Comparison of ENCODE assay signal across 10 cellular contexts in genomic region chr5:151270599-151270998, GRCh38.
DNase-seq lines count a peak whose midpoint lies in the region; ATAC-seq and TF ChIP-seq lines count a peak whose summit lies in the region.
"Had no signal": no experiment of that assay in that cellular context is flagged by ENCODE, and none has a peak within 500 bp of the region (broad histone marks: within the 10 kb centered on the region; RNA-seq: fewer than 3 reads in every experiment).

No MANE protein-coding gene starts in this region.

- H2AFZ ChIP-seq in MM.1S (ENCODE audit: low read length), result no peak overlapping the region

- no peaks in the 10 kb centered on the region for H4K20me1 ChIP-seq in MM.1S (ENCODE audit: insufficient read depth, low read length)

- H3K9ac ChIP-seq in MM.1S (ENCODE audit: low read length), result no peak overlapping the region

- H3K4me1 ChIP-seq in neutrophil (ENCODE audit: control insufficient read depth in 1 of 2, insufficient read depth in 1 of 2, low read depth in 1 of 2, low read length in 1 of 2) (no peaks in the 10 kb centered on the region), MM.1S (ENCODE audit: low read length) (no peaks in the 10 kb centered on the region)
- H3K4me1 ChIP-seq: HAP-1 had no signal

- no peaks in the 10 kb centered on the region for H3K79me2 ChIP-seq in MM.1S (ENCODE audit: low read length)

- H3K36me3 ChIP-seq in neutrophil (peaks cover 36% of the 10 kb centered on the region), MM.1S (replicated peaks; ENCODE audit: insufficient read depth, low read length) (no peaks in the 10 kb centered on the region)
- H3K36me3 ChIP-seq: HAP-1 had no signal

- TF ChIP-seq CTCF in neutrophil (IDR thresholded peaks at IDR 0.05) (no peak), MM.1S (IDR thresholded peaks at IDR 0.05; ENCODE audit: low read length) (no peak)

- H3K27me3 ChIP-seq in neutrophil (no peaks in the 10 kb centered on the region), MM.1S (replicated peaks; ENCODE audit: insufficient read depth, low read length) (no peaks in the 10 kb centered on the region)

- ATAC-seq in GM21786 (IDR thresholded peaks at IDR 0.05; ENCODE audit: unreplicated experiment) (peak; percentile 89), HG03558 (IDR thresholded peaks at IDR 0.05; ENCODE audit: extremely low read depth, unreplicated experiment) (peak; percentile 93)

- POLR2A ChIA-PET in HEK293T (lab: Yijun Ruan, JAX), result no interaction called here

- H3F3A ChIP-seq in MM.1S (ENCODE audit: insufficient read depth, low read length), result no peaks in the 10 kb centered on the region

- no peak overlapping the region for H3K4me2 ChIP-seq in MM.1S (ENCODE audit: low read depth, low read length)

- CTCF ChIA-PET in HEK293T (lab: Yijun Ruan, JAX), result no interaction called here

- H3K9me3 ChIP-seq in neutrophil, result no peaks in the 10 kb centered on the region
- no peaks in the 10 kb centered on the region for H3K9me3 ChIP-seq in MM.1S (replicated peaks; ENCODE audit: insufficient read depth, low read length)
- H3K9me3 ChIP-seq: HAP-1 had no signal

- peak overlapping the region; percentile 5 for H3K27ac ChIP-seq in neutrophil
- H3K27ac ChIP-seq in MM.1S (ENCODE audit: low read length), result no peak overlapping the region
- H3K27ac ChIP-seq: 22Rv1 had no signal

- no peaks in the 10 kb centered on the region for H3K9me2 ChIP-seq in MM.1S (replicated peaks; ENCODE audit: insufficient read depth, low read length)

- H3K4me3 ChIP-seq in neutrophil (ENCODE audit: low read depth in 1 of 2, low read length in 1 of 2), result no peak overlapping the region
- H3K4me3 ChIP-seq in MM.1S (ENCODE audit: low read length), result no peak overlapping the region
- H3K4me3 ChIP-seq: HAP-1 had no signal

- DNase-seq in DMS53 (lab: John Stamatoyannopoulos, UW) (peak; percentile 9), DMS53 treated with DMSO at 0.1 percent for 48 hours (lab: John Stamatoyannopoulos, UW; ENCODE audit: unreplicated experiment) (no peak), MM.1S (no peak), NCI-H2227 treated with DMSO at 0.1 percent for 48 hours (lab: John Stamatoyannopoulos, UW) (no peak), HEK293T (ENCODE audit: extremely low spot score) (no peak)

TF ChIP-seq in HEK293T, 16 proteins besides CTCF, POLR2A, EP300 and RAD21:
- no peak for TF ChIP-seq LEF1 (IDR thresholded peaks at IDR 0.05; ENCODE audit: borderline replicate concordance)
